ENCODE assay signal across 1 cellular context in the genomic region with DNA sequence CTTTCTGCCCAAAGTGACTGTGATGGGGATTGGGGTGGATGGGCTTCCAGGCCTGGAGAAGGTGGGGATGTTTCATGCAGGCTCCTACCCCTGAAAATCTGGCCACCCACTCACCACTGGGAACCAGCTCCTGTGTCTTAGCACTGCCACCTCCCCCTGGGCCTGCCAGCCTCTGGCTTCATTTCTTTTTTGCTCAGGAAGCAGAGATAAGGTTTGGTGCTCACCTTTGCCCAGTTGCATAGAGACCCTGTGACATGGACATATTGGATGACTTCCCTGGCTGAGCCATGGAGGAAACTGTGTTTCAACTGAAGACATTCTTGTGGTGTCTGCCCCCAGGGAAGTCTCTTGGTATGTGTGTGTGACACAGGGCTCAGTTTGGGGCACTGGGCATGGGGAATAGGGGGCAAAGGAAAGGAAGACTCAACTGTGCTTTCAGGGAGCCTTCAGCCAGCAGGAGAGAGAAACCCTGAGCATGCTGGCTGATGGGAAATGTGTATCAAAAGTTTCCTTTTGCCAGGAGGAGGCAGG.
TF ChIP-seq lines count a peak whose summit lies in the region.

No MANE protein-coding gene starts in this region.

TF ChIP-seq in IMR-90, 13 proteins besides CTCF, POLR2A, EP300 and RAD21 (continued from another document):
- TF ChIP-seq RCOR1 (IDR thresholded peaks at IDR 0.05; ENCODE audit: insufficient replicate concordance, low read length) (no peak), FOS (IDR thresholded peaks at IDR 0.05; ENCODE audit: low read depth, low read length) (no peak), SMC3 (IDR thresholded peaks at IDR 0.05; ENCODE audit: low read depth, low read length) (no peak), MAFK (IDR thresholded peaks at IDR 0.05; ENCODE audit: low read depth, low read length) (no peak), BHLHE40 (IDR thresholded peaks at IDR 0.05; ENCODE audit: low read depth, low read length) (no peak), MXI1 (IDR thresholded peaks at IDR 0.05; ENCODE audit: borderline replicate concordance, low read depth, low read length) (no peak)
TF ChIP-seq in IMR-90: peak in this region for 0.
